ENCODE assay signal across 9 cellular contexts in the genomic region with DNA sequence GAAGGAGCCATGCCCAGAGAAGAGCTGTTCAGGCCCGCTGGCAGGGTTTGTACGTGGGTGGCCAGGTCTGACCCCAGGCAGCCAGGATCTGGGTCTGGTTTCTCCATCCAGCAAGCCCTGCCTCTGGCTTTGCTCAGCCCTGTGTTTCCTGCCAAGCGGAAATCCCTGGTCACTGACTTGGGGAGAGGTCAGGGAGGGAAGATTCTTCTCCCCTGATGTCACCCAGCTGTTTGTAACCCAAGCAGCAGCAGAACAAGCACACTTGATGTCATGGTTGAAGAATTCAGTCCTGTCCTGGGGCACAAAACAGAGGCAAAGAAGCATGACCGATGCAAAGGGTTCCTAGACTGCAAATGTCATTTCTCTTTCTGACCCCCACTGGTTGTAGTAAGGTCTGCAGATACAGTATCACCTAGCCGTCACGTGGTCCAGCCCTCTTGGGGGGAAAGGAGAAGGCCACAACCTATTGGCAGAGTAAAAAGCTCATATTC.
DNase-seq lines count a peak whose midpoint lies in the region; ATAC-seq and TF ChIP-seq lines count a peak whose summit lies in the region.
"Had no signal": no experiment of that assay in that cellular context is flagged by ENCODE, and none has a peak within 500 bp of the region (broad histone marks: within the 10 kb centered on the region; RNA-seq: fewer than 3 reads in every experiment).

No MANE protein-coding gene starts in this region.

- TF ChIP-seq EP300 in esophagus muscularis mucosa (IDR thresholded peaks at IDR 0.05), result peak; percentile 64

- H3K9me3 Mint-ChIP-seq in nephron, result no peaks in the 10 kb centered on the region

- H3K4me3 ChIP-seq in esophagus muscularis mucosa, result no peak overlapping the region

- WGBS in esophagus muscularis mucosa, result 22% methylated on average over 5 of the region's 6 CpGs

- peaks cover 63% of the 10 kb centered on the region for H3K4me1 Mint-ChIP-seq in nephron

- peak overlapping the region; percentile 95 to 98 (median 96) for H3K27ac Mint-ChIP-seq in nephron

- H3K27ac ChIP-seq in esophagus muscularis mucosa (replicated peaks in 1 of 4), result peak overlapping the region; percentile 83 to 86 (median 84)

- peaks cover 3% of the 10 kb centered on the region for H3K36me3 Mint-ChIP-seq in nephron (ENCODE audit: low read depth)

- peak; percentile 97 for DNase-seq in AG08395 (ENCODE audit: low spot score)
- peak; percentile 97 for DNase-seq in NCI-H226
- peak; percentile 97 for DNase-seq in esophagus muscularis mucosa (ENCODE audit: extremely low spot score)
- DNase-seq in activated CD4-positive, alpha-beta T cell treated with anti-CD3 and anti-CD28 coated beads, Interleukin-2, amount 50 U/mL, for 1 hour, result no peak
- no peak for DNase-seq in NCI-H1436 treated with DMSO at 0.1 percent for 48 hours (lab: John Stamatoyannopoulos, UW)
- no peak for DNase-seq in retina
- DNase-seq: NCI-H2171 treated with DMSO at 0.1 percent for 48 hours had no signal

- H3K4me3 Mint-ChIP-seq in nephron, result peak overlapping the region in 2 of 3 experiments; percentile 16 to 46

- peaks cover 5% of the 10 kb centered on the region for H3K27me3 Mint-ChIP-seq in nephron (ENCODE audit: low read depth)

- TF ChIP-seq CTCF in esophagus muscularis mucosa (IDR thresholded peaks at IDR 0.05) (peak in 2 of 3 experiments; percentile 16 to 28), nephron (IDR thresholded peaks at IDR 0.05; ENCODE audit: unreplicated experiment in 3 of 3) (no peak)

- intact Hi-C loops in esophagus muscularis mucosa (cut with DNase I), result no loop called here

- H3K36me3 ChIP-seq in esophagus muscularis mucosa, result peaks cover 0 to 16% (median 13%) of the 10 kb centered on the region in 4 donors

- no peak for ATAC-seq in HG03097 (IDR thresholded peaks at IDR 0.05; ENCODE audit: low FRiP score, unreplicated experiment)

- no peak for TF ChIP-seq POLR2A in esophagus muscularis mucosa (IDR thresholded peaks at IDR 0.05; ENCODE audit: low read depth)

- no peaks in the 10 kb centered on the region for H3K9me3 ChIP-seq in esophagus muscularis mucosa

- peaks cover 0 to 4% (median 0%) of the 10 kb centered on the region in 4 donors for H3K27me3 ChIP-seq in esophagus muscularis mucosa

- H3K4me1 ChIP-seq in esophagus muscularis mucosa, result peaks cover 79 to 89% (median 87%) of the 10 kb centered on the region in 4 donors

Comparison
In these comparisons a context has a peak if more than half of its experiments do, and no peak if none do; other contexts are left out.
1. DNase-seq: peak in AG08395 (single experiment), NCI-H226 (single experiment) and esophagus muscularis mucosa (single experiment); none in activated CD4-positive, alpha-beta T cell treated with anti-CD3 and anti-CD28 coated beads, Interleukin-2, amount 50 U/mL, for 1 hour (single experiment), NCI-H1436 treated with DMSO at 0.1 percent for 48 hours (single experiment) and retina (single experiment).
2. CTCF ChIP-seq: peak in esophagus muscularis mucosa (2 of 3); none in nephron (0 of 3).